1 cellular context compared by ENCODE assay signal in genomic region chr12:67452119-67452805, GRCh38.
TF ChIP-seq lines count a peak whose summit lies in the region.

No MANE protein-coding gene starts in this region.

TF ChIP-seq in GM12878, 131 proteins besides CTCF, POLR2A, EP300 and RAD21 (continued from another document and continues in another):
- TF ChIP-seq SKIL (IDR thresholded peaks at IDR 0.05; ENCODE audit: low read depth, poor library complexity, severe bottlenecking) (peak; percentile 98), GABPA (IDR thresholded peaks at IDR 0.05; ENCODE audit: low read depth) (peak; percentile 61), RELB (IDR thresholded peaks at IDR 0.05; ENCODE audit: low read depth) (peak; percentile 78), POLR2AphosphoS5 (IDR thresholded peaks at IDR 0.05; ENCODE audit: low read length) (no peak), WRNIP1 (IDR thresholded peaks at IDR 0.05; ENCODE audit: borderline replicate concordance, low read depth, low read length) (no peak), PAX5 (IDR thresholded peaks at IDR 0.05; ENCODE audit: borderline replicate concordance, low read depth, low read length) (peak; percentile 90; the same call in 1 of the 2 replicates), SRF (IDR thresholded peaks at IDR 0.05; ENCODE audit: low read depth in 2 of 2, low read length in 2 of 2) (0 out of 4 replicates have a peak, but pooled peaks of 1 of the 2 experiments have one; percentile 19), SUZ12 (IDR thresholded peaks at IDR 0.05; ENCODE audit: unreplicated experiment) (no peak), NRF1 (conservative IDR thresholded peaks at IDR 0.05; ENCODE audit: low read depth, low read length) (no peak), CHD1 (IDR thresholded peaks at IDR 0.05; ENCODE audit: low read depth, low read length) (no peak), NFYA (IDR thresholded peaks at IDR 0.05; ENCODE audit: borderline replicate concordance, low read depth, low read length) (no peak), NBN (IDR thresholded peaks at IDR 0.05) (peak; percentile 76), E2F8 (IDR thresholded peaks at IDR 0.05; ENCODE audit: low read depth, partially characterized antibody) (no peak), NKRF (conservative IDR thresholded peaks at IDR 0.05) (no peak), ZZZ3 (IDR thresholded peaks at IDR 0.05; ENCODE audit: control insufficient read depth, insufficient read length, low read depth) (no peak), HDGF (IDR thresholded peaks at IDR 0.05) (no peak), BCLAF1 (IDR thresholded peaks at IDR 0.05) (no peak), POLR2AphosphoS2 (IDR thresholded peaks at IDR 0.05; ENCODE audit: low read depth, low read length) (no peak), IRF5 (IDR thresholded peaks at IDR 0.05; ENCODE audit: borderline replicate concordance) (no peak), EGR1 (IDR thresholded peaks at IDR 0.05; ENCODE audit: borderline replicate concordance in 1 of 2, low read depth in 2 of 2, low read length in 2 of 2) (peak in 1 of 2 experiments; percentile 76; a peak in 2 of 3 replicates), TCF12 (IDR thresholded peaks at IDR 0.05; ENCODE audit: low read depth, low read length) (peak; percentile 78), GATAD2B (conservative IDR thresholded peaks at IDR 0.05; ENCODE audit: low read depth) (peak; percentile 66; the same call in 1 of the 2 replicates), RELA (IDR thresholded peaks at IDR 0.05; ENCODE audit: borderline replicate concordance, partially characterized antibody) (no peak), ZNF274 (IDR thresholded peaks at IDR 0.05; ENCODE audit: insufficient read depth, insufficient read length) (no peak), TCF7 (IDR thresholded peaks at IDR 0.05; ENCODE audit: borderline replicate concordance) (peak; percentile 77), NR2C2 (IDR thresholded peaks at IDR 0.05; ENCODE audit: borderline replicate concordance, control insufficient read depth, insufficient read length, low read depth) (no peak), SIN3A (IDR thresholded peaks at IDR 0.05; ENCODE audit: low read depth, low read length) (no peak), ETV6 (conservative IDR thresholded peaks at IDR 0.05 in 1 of 2, IDR thresholded peaks at IDR 0.05 in 1 of 2; ENCODE audit: borderline replicate concordance in 1 of 2, low read depth in 1 of 2) (peak in 1 of 2 experiments; percentile 90; a peak in 2 of 4 replicates), RCOR1 (conservative IDR thresholded peaks at IDR 0.05; ENCODE audit: low read depth, low read length) (no peak), RB1 (IDR thresholded peaks at IDR 0.05; ENCODE audit: borderline replicate concordance) (no peak), USF2 (IDR thresholded peaks at IDR 0.05; ENCODE audit: borderline replicate concordance, low read depth, low read length) (no peak), SMAD1 (IDR thresholded peaks at IDR 0.05; ENCODE audit: low read depth, partially characterized antibody) (no peak), YY1 (IDR thresholded peaks at IDR 0.05; ENCODE audit: low read depth, low read length) (peak; percentile 51; the same call in 1 of the 2 replicates), SREBF1 (IDR thresholded peaks at IDR 0.05; ENCODE audit: low read length) (no peak), HCFC1 (IDR thresholded peaks at IDR 0.05; ENCODE audit: low read length) (no peak), CBX3 (IDR thresholded peaks at IDR 0.05; ENCODE audit: borderline replicate concordance, low read depth) (no peak), FOS (IDR thresholded peaks at IDR 0.05; ENCODE audit: borderline replicate concordance, extremely low read depth, insufficient read length) (no peak), MTA3 (IDR thresholded peaks at IDR 0.05; ENCODE audit: borderline replicate concordance, low read length) (peak; percentile 99), ZNF687 (IDR thresholded peaks at IDR 0.05) (no peak), ATF3 (IDR thresholded peaks at IDR 0.05; ENCODE audit: borderline replicate concordance, extremely low read depth, low read depth, low read length) (no peak), MYB (IDR thresholded peaks at IDR 0.05; ENCODE audit: borderline replicate concordance, low read depth, low read length) (no peak), IKZF1 (conservative IDR thresholded peaks at IDR 0.05) (peak; percentile 81)
